Comparison of ENCODE assay signal across 1 cellular context in genomic region chr7:105013818-105014724, GRCh38.
A peak's percentile ranks its signal among the peaks of the same experiment; 100 is the strongest.
TF ChIP-seq lines count a peak whose summit lies in the region.

KMT2E (plus strand) TSS chr7:105014205; CDS start chr7:105040953, 26,748 bp downstream.

TF ChIP-seq in K562, 482 proteins besides CTCF, POLR2A, EP300 and RAD21 (continued from another document and continues in another):
- TF ChIP-seq E2F5 (CRISPR knock-in tag; IDR thresholded peaks at IDR 0.05), result peak; percentile 85; the same call in 1 of the 2 replicates
- TF ChIP-seq PCBP1 (IDR thresholded peaks at IDR 0.05; ENCODE audit: low read depth, low read length, poor library complexity, severe bottlenecking), result peak; percentile 42
- peak; percentile 90 for TF ChIP-seq AFF4 (CRISPR knock-in tag; IDR thresholded peaks at IDR 0.05)
- no peak for TF ChIP-seq RBM17 (IDR thresholded peaks at IDR 0.05; ENCODE audit: borderline replicate concordance, low read depth, low read length)
- TF ChIP-seq SOX6 (IDR thresholded peaks at IDR 0.05), result peak; percentile 78
- TF ChIP-seq ZNF764 (CRISPR knock-in tag; IDR thresholded peaks at IDR 0.05; ENCODE audit: low read depth), result 0 out of 2 replicates have a peak, but pooled peaks have one; percentile 22
- TF ChIP-seq PTBP1 (IDR thresholded peaks at IDR 0.05; ENCODE audit: low read depth, low read length), result no peak
- no peak for TF ChIP-seq PURB (CRISPR knock-in tag; IDR thresholded peaks at IDR 0.05; ENCODE audit: low read depth)
- no peak for TF ChIP-seq MBD1 (CRISPR knock-in tag; IDR thresholded peaks at IDR 0.05)
- TF ChIP-seq KAT2B (IDR thresholded peaks at IDR 0.05; ENCODE audit: low read depth, low read length), result no peak
- TF ChIP-seq VEZF1 (CRISPR knock-in tag; IDR thresholded peaks at IDR 0.05), result no peak
- 0 out of 2 replicates have a peak, but pooled peaks have one; percentile 12 for TF ChIP-seq ZNF707 (CRISPR knock-in tag; conservative IDR thresholded peaks at IDR 0.05)
- no peak; the same call in 1 of the 2 replicates for TF ChIP-seq HDAC2 (IDR thresholded peaks at IDR 0.05)
- no peak for TF ChIP-seq SAFB2 (IDR thresholded peaks at IDR 0.05; ENCODE audit: borderline replicate concordance, low read depth, low read length, severe bottlenecking)
- TF ChIP-seq CBFA2T3 (IDR thresholded peaks at IDR 0.05), result peak; percentile 1; the same call in 1 of the 2 replicates
- TF ChIP-seq SUPT5H (IDR thresholded peaks at IDR 0.05), result no peak
- 0 out of 2 replicates have a peak, but pooled peaks have one; percentile 68 for TF ChIP-seq ZNF253 (CRISPR knock-in tag; conservative IDR thresholded peaks at IDR 0.05)
- no peak for TF ChIP-seq CBX5 (IDR thresholded peaks at IDR 0.05; ENCODE audit: borderline replicate concordance, low read depth)
- no peak for TF ChIP-seq ZNF592 (IDR thresholded peaks at IDR 0.05)
- TF ChIP-seq E2F3 (CRISPR knock-in tag; IDR thresholded peaks at IDR 0.05), result peak; percentile 78; the same call in 1 of the 2 replicates
- TF ChIP-seq JUNB (CRISPR knock-in tag; conservative IDR thresholded peaks at IDR 0.05), result no peak
- TF ChIP-seq SRF (CRISPR knock-in tag; IDR thresholded peaks at IDR 0.05), result peak; percentile 11 to 70; a peak in 2 of 4 replicates
- no peak for TF ChIP-seq NBN (IDR thresholded peaks at IDR 0.05; ENCODE audit: low read depth)
- no peak; the same call in 1 of the 2 replicates for TF ChIP-seq KHSRP (IDR thresholded peaks at IDR 0.05)
- TF ChIP-seq ZNF436 (CRISPR knock-in tag; IDR thresholded peaks at IDR 0.05), result no peak
- TF ChIP-seq FUS (optimal IDR thresholded peaks at IDR 0.05; ENCODE audit: low read depth, low read length), result peak; percentile 89
- no peak; a peak in 2 of 4 replicates for TF ChIP-seq HDAC1 (IDR thresholded peaks at IDR 0.05)
- TF ChIP-seq MCM5 (IDR thresholded peaks at IDR 0.05; ENCODE audit: low read depth), result no peak
- TF ChIP-seq NFE2 (IDR thresholded peaks at IDR 0.05; ENCODE audit: low read depth), result peak; percentile 12; the same call in 1 of the 2 replicates
- no peak for TF ChIP-seq RBBP5 (IDR thresholded peaks at IDR 0.05; ENCODE audit: borderline replicate concordance, insufficient read depth, low read length, poor library complexity, severe bottlenecking)
- no peak for TF ChIP-seq RBM39 (optimal IDR thresholded peaks at IDR 0.05; ENCODE audit: low read depth, low read length)
- peak; percentile 41 for TF ChIP-seq SMAD1 (IDR thresholded peaks at IDR 0.05; ENCODE audit: low read depth, low read length, partially characterized antibody)
- peak; percentile 95 for TF ChIP-seq RBFOX2 (IDR thresholded peaks at IDR 0.05; ENCODE audit: low read depth, low read length)
- no peak for TF ChIP-seq SMARCA4 (IDR thresholded peaks at IDR 0.05)
- TF ChIP-seq SMARCC2 (IDR thresholded peaks at IDR 0.05; ENCODE audit: low read depth), result no peak; the same call in 1 of the 2 replicates
- peak in 1 of 2 experiments; percentile 17 for TF ChIP-seq AFF1 (IDR thresholded peaks at IDR 0.05; ENCODE audit: low read depth in 1 of 2, partially characterized antibody in 2 of 2)
- TF ChIP-seq ZBED1 (IDR thresholded peaks at IDR 0.05), result 0 out of 2 replicates have a peak, but pooled peaks have one; percentile 83
- peak; percentile 70 to 73 for TF ChIP-seq E2F6 (IDR thresholded peaks at IDR 0.05; ENCODE audit: borderline replicate concordance in 1 of 2, extremely low read depth in 1 of 2, insufficient read depth in 1 of 2, insufficient read length in 1 of 2, low read depth in 1 of 2, low read length in 1 of 2, poor library complexity in 1 of 2, severe bottlenecking in 1 of 2)
- TF ChIP-seq EZH2 (IDR thresholded peaks at IDR 0.05; ENCODE audit: borderline replicate concordance, low read depth, low read length), result no peak
- no peak for TF ChIP-seq U2AF1 (optimal IDR thresholded peaks at IDR 0.05; ENCODE audit: low read depth, low read length)
- TF ChIP-seq ELK1 (CRISPR knock-in tag; IDR thresholded peaks at IDR 0.05), result no peak
